Comparison of ENCODE assay signal across 17 cellular contexts in the genomic region with DNA sequence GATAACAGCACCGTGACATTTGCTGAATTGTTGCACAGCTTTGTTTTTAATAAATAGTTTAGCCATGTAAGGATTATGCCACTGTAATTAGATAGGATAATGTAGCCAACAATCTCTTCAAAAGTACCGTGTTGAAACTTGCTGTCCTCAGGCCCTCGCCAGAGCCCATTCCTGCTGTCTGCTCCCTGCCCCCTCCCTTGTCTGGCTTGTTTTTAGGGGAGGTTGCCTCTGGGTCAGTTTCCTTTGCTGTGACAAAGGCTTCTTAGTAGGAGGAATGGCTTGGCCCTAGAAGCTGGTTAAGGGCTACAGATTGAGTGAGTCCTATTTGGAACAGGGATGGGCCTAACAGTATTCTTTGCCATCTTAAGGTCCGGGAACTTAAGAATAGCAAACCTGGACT.
DNase-seq lines count a peak whose midpoint lies in the region; ATAC-seq and TF ChIP-seq lines count a peak whose summit lies in the region.
"Had no signal": no experiment of that assay in that cellular context is flagged by ENCODE, and none has a peak within 500 bp of the region (broad histone marks: within the 10 kb centered on the region; RNA-seq: fewer than 3 reads in every experiment).

No MANE protein-coding gene starts in this region.

- WGBS in right cardiac atrium: 36% methylated on average over 4 of the region's 4 CpGs

- peak overlapping the region; percentile 84 for H3K27ac ChIP-seq in right cardiac atrium (ENCODE audit: low read length)
- H3K27ac ChIP-seq: GM23248, neutrophil had no signal

- ATAC-seq in right cardiac atrium (peak; percentile 77 to 88), sciatic nerve (peak; percentile 47), HG03378 (IDR thresholded peaks at IDR 0.05; ENCODE audit: unreplicated experiment) (no peak)

- no peak for TF ChIP-seq CTCF in epithelial cell of esophagus (IDR thresholded peaks at IDR 0.05; ENCODE audit: insufficient read depth, low read depth, low read length, missing control alignments)

- DNase-seq in OCI-M1 (lab: John Stamatoyannopoulos, UW): peak; percentile 63
- peak; percentile 47 for DNase-seq in epithelial cell of esophagus (ENCODE audit: low read depth)
- peak; percentile 64 to 88 (median 81) for DNase-seq in right cardiac atrium
- no peak for DNase-seq in sciatic nerve (ENCODE audit: low spot score)
- no peak for DNase-seq in NCI-H774 (lab: John Stamatoyannopoulos, UW)
- no peak for DNase-seq in activated naive CD4-positive, alpha-beta T cell treated with anti-CD3 and anti-CD28 coated beads, Interleukin-2, amount 50 U/mL, for 16 hours
- no peak for DNase-seq in activated gamma-delta T cell (lab: John Stamatoyannopoulos, UW)
- DNase-seq: activated CD4-positive, alpha-beta T cell treated with anti-CD3 and anti-CD28 coated beads, Interleukin-2, amount 10 ng/mL, durations not matched to agents 24 days and 14 days; GM23248; IMR-90; NCI-H1417; NCI-H82; retina; stimulated activated CD8-positive, alpha-beta memory T cell treated with anti-CD3 and anti-CD28 coated beads, Interleukin-4, amount 100 ng/mL, for 48 hours; T-helper 1 cell had no signal

- H3K4me3 ChIP-seq in epithelial cell of esophagus (ENCODE audit: low read length): no peak overlapping the region
- no peak overlapping the region for H3K4me3 ChIP-seq in right cardiac atrium (ENCODE audit: low read length)
- H3K4me3 ChIP-seq: GM23248 had no signal

- H3K9me3 ChIP-seq in right cardiac atrium (ENCODE audit: control insufficient read depth, low read length): no peaks in the 10 kb centered on the region
- H3K9me3 ChIP-seq: neutrophil had no signal

- peaks cover 2% of the 10 kb centered on the region for H3K4me1 ChIP-seq in right cardiac atrium (ENCODE audit: control insufficient read depth, insufficient read depth, low read length)

- intact Hi-C loops in right cardiac atrium (cut with DNase I) (no loop called here), sciatic nerve (cut with DNase I) (no loop called here)

- no peaks in the 10 kb centered on the region for H3K27me3 ChIP-seq in right cardiac atrium (ENCODE audit: control insufficient read depth, insufficient read depth)
- H3K27me3 ChIP-seq: neutrophil had no signal

Comparison
In these comparisons a context has a peak if more than half of its experiments do, and no peak if none do; other contexts are left out.
1. DNase-seq: peak in OCI-M1 (single experiment), epithelial cell of esophagus (single experiment) and right cardiac atrium (3 of 3); none in sciatic nerve (single experiment), NCI-H774 (single experiment), activated naive CD4-positive, alpha-beta T cell treated with anti-CD3 and anti-CD28 coated beads, Interleukin-2, amount 50 U/mL, for 16 hours (single experiment) and activated gamma-delta T cell (single experiment).